ENCODE assay signal across 9 cellular contexts in genomic region chr17:6755281-6755680, GRCh38. TPM values are rescaled to one million over a fixed set of nuclear protein-coding genes. Genes with fewer than 3 reads are reported as not detected.
DNase-seq lines count a peak whose midpoint lies in the region; ATAC-seq and TF ChIP-seq lines count a peak whose summit lies in the region.
"Had no signal": no experiment of that assay in that cellular context is flagged by ENCODE, and none has a peak within 500 bp of the region (broad histone marks: within the 10 kb centered on the region; RNA-seq: fewer than 3 reads in every experiment).

No MANE protein-coding gene starts in this region.

- peak overlapping the region; percentile 89 for H3K4me3 Mint-ChIP-seq in activated T-cell treated with anti-CD3 and anti-CD28 coated beads, Interleukin-2, amount 50 U/mL, for 4 hours
- peak overlapping the region; percentile 13 for H3K4me3 Mint-ChIP-seq in mesothelial cell of epicardium

- in situ Hi-C loops in brain microvascular endothelial cell (cut with HindIII; ENCODE audit: low pct_ligation_motif_present, low sequenced_read_pairs) = no loop called here

- H3K9me3 ChIP-seq in upper lobe of right lung = no peaks in the 10 kb centered on the region

- no peak for DNase-seq in activated T-cell treated with anti-CD3 and anti-CD28 coated beads, Interleukin-2, amount 50 U/mL, for 4 hours
- DNase-seq in activated T-cell treated with anti-CD3 and anti-CD28 coated beads, Interleukin-2, amount 50 U/mL, for 1 hour = no peak
- DNase-seq in brain microvascular endothelial cell (no peak), mesothelial cell of epicardium (ENCODE audit: low spot score in 2 of 2, unreplicated experiment in 2 of 2) (no peak), upper lobe of right lung (no peak), NCI-H1436 (lab: John Stamatoyannopoulos, UW) (no peak), NCI-H2107 treated with DMSO at 0.1 percent for 48 hours (lab: John Stamatoyannopoulos, UW; ENCODE audit: unreplicated experiment) (no peak)
- DNase-seq: SW 1271 had no signal

- H3K36me3 ChIP-seq in brain microvascular endothelial cell (replicated peaks) (no peaks in the 10 kb centered on the region), upper lobe of right lung (peaks cover 7% of the 10 kb centered on the region)

- peaks cover 24% of the 10 kb centered on the region for H3K36me3 Mint-ChIP-seq in activated T-cell treated with anti-CD3 and anti-CD28 coated beads, Interleukin-2, amount 50 U/mL, for 4 hours (ENCODE audit: insufficient read depth)
- no peaks in the 10 kb centered on the region for H3K36me3 Mint-ChIP-seq in mesothelial cell of epicardium

- no peaks in the 10 kb centered on the region for H3K9me3 Mint-ChIP-seq in activated T-cell treated with anti-CD3 and anti-CD28 coated beads, Interleukin-2, amount 50 U/mL, for 4 hours
- H3K9me3 Mint-ChIP-seq in mesothelial cell of epicardium = no peaks in the 10 kb centered on the region

- intact Hi-C loops in upper lobe of right lung (cut with DNase I) = no loop called here

- H3K27ac ChIP-seq in brain microvascular endothelial cell = peak overlapping the region; percentile 42
- peak overlapping the region; percentile 95 for H3K27ac ChIP-seq in upper lobe of right lung

- H3K27me3 ChIP-seq in brain microvascular endothelial cell (replicated peaks) = no peaks in the 10 kb centered on the region
- no peaks in the 10 kb centered on the region for H3K27me3 ChIP-seq in upper lobe of right lung

- peaks cover 44% of the 10 kb centered on the region for H3K4me1 Mint-ChIP-seq in activated T-cell treated with anti-CD3 and anti-CD28 coated beads, Interleukin-2, amount 50 U/mL, for 4 hours (ENCODE audit: low read depth)
- peaks cover 15% of the 10 kb centered on the region for H3K4me1 Mint-ChIP-seq in mesothelial cell of epicardium

- H3K4me3 ChIP-seq in brain microvascular endothelial cell (ENCODE audit: low read depth, low read length) = no peak overlapping the region
- peak overlapping the region; percentile 70 for H3K4me3 ChIP-seq in upper lobe of right lung

- H3K27ac Mint-ChIP-seq in mesothelial cell of epicardium = peak overlapping the region; percentile 47

- peaks cover 48% of the 10 kb centered on the region for H3K4me1 ChIP-seq in upper lobe of right lung

- TF ChIP-seq CTCF in brain microvascular endothelial cell (IDR thresholded peaks at IDR 0.05; ENCODE audit: low read depth, low read length, missing control alignments) (no peak), mesothelial cell of epicardium (IDR thresholded peaks at IDR 0.05; ENCODE audit: unreplicated experiment) (no peak), upper lobe of right lung (IDR thresholded peaks at IDR 0.05) (no peak)

- no peaks in the 10 kb centered on the region for H3K27me3 Mint-ChIP-seq in activated T-cell treated with anti-CD3 and anti-CD28 coated beads, Interleukin-2, amount 50 U/mL, for 4 hours (ENCODE audit: low read depth)
- peaks cover 26% of the 10 kb centered on the region for H3K27me3 Mint-ChIP-seq in mesothelial cell of epicardium (ENCODE audit: low read depth)

- ATAC-seq in activated T-cell treated with anti-CD3 and anti-CD28 coated beads, Interleukin-2, amount 50 U/mL, for 4 hours = no peak
- ATAC-seq in upper lobe of right lung (no peak), HG02840 (IDR thresholded peaks at IDR 0.05; ENCODE audit: low FRiP score, unreplicated experiment) (no peak)

RNA-seq across cellular contexts. Expression of gene XAF1, which starts 0.6 kb away (rescaled TPM):
- total RNA-seq in activated T-cell treated with anti-CD3 and anti-CD28 coated beads, Interleukin-2, amount 50 U/mL, for 4 hours = 10 to 100 TPM in 1 of 3 donors, 1 to 10 TPM in 2; 3.9 to 10.1 (median 7.8) TPM
- total RNA-seq in mesothelial cell of epicardium = 4.5 to 8.1 TPM (median 5.1 TPM) in 3 replicates
- total RNA-seq in upper lobe of right lung = 89.0 TPM

RNA-seq across cellular contexts. Expression of gene FBXO39, which starts 20.7 kb away (rescaled TPM):
- total RNA-seq in activated T-cell treated with anti-CD3 and anti-CD28 coated beads, Interleukin-2, amount 50 U/mL, for 4 hours = not detected
- total RNA-seq in mesothelial cell of epicardium (not detected in 3 replicates), upper lobe of right lung (0.49 TPM)

RNA-seq across cellular contexts. Expression of gene SLC13A5, which starts 42.1 kb away (rescaled TPM):
- under 1 TPM in 1 of 3 donors, not detected in 2; 0.13 TPM for total RNA-seq in activated T-cell treated with anti-CD3 and anti-CD28 coated beads, Interleukin-2, amount 50 U/mL, for 4 hours
- total RNA-seq in mesothelial cell of epicardium (0.18 to 0.47 TPM (median 0.38 TPM) in 3 replicates), upper lobe of right lung (not detected)
